ENCODE assay signal across 7 cellular contexts in the genomic region with DNA sequence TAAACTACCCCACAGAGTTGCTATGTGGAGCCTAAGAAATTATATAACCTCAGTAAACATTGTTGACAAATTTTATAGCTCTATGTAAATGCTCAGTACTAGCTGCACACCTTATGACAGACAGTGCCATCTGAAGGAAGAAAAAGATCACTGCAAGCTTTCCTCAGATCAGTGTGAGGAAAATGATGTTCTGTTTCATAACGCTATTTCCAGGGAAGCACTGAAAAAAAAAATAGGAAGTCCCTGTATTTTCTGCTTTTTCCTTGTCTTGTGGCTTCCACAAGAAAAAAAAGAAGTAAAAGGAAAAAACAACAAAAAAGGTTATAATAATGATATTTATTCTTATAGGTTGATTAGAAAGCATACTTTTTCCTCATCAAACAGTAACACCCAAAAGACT. TPM values are rescaled to one million over a fixed set of nuclear protein-coding genes. Genes with fewer than 3 reads are reported as not detected.
DNase-seq lines count a peak whose midpoint lies in the region; ATAC-seq and TF ChIP-seq lines count a peak whose summit lies in the region.

No MANE protein-coding gene starts in this region.

- no peaks in the 10 kb centered on the region for H3K23me2 ChIP-seq in H9 (ENCODE audit: insufficient read length, low read depth, low read length, poor library complexity, severe bottlenecking)

- peak; percentile 73 for TF ChIP-seq CTCF in GM10248 (IDR thresholded peaks at IDR 0.05; ENCODE audit: control extremely low read depth, extremely low read depth, low read depth, missing control alignments)
- TF ChIP-seq CTCF in H9 (conservative IDR thresholded peaks at IDR 0.05) = peak; percentile 53
- TF ChIP-seq CTCF in activated B cell treated with CpG ODN at 0.5 μM for 24 hours (IDR thresholded peaks at IDR 0.05) = no peak
- peak; percentile 68 for TF ChIP-seq CTCF in left ventricle myocardium inferior (IDR thresholded peaks at IDR 0.05; ENCODE audit: borderline replicate concordance)
- TF ChIP-seq CTCF in transverse colon (IDR thresholded peaks at IDR 0.05) = peak; percentile 47 to 64 (median 57)

- no peak overlapping the region for H2BK15ac ChIP-seq in H9 (ENCODE audit: low read depth, low read length)

- H3K4ac ChIP-seq in H9 (ENCODE audit: low read depth, low read length) = no peak overlapping the region

- no peak overlapping the region for H3K4me2 ChIP-seq in H9 (ENCODE audit: insufficient read depth, insufficient read length, low read length)

- H3K23ac ChIP-seq in H9 (ENCODE audit: insufficient read length, low read depth, low read length) = no peak overlapping the region

- no peak overlapping the region for H2AK5ac ChIP-seq in H9 (ENCODE audit: insufficient read length, low read length)

- CTCF ChIA-PET in GM10248 (lab: Yijun Ruan, JAX) = interaction anchor here (0.7 to 7.8 kb wide), 37 partner anchors 10 to 427 kb away, joined by 3 to 95 read pairs (median 5); partner anchors contain the start of gene B3GALNT2
- CTCF ChIA-PET in activated B cell treated with CpG ODN at 0.5 μM for 24 hours (lab: Charles Lee) = interaction anchor here (0.7 to 4.5 kb wide), 17 partner anchors 10 to 129 kb away, joined by 3 to 62 read pairs (median 5); partner anchors contain the start of gene LYST

- POLR2A ChIA-PET in GM10248 (lab: Yijun Ruan, JAX) (no interaction called here), activated B cell treated with CpG ODN at 0.5 μM for 24 hours (lab: Charles Lee) (interaction anchor here (0.7 to 4.5 kb wide), 8 partner anchors 9 to 128 kb away, joined by 3 to 39 read pairs (median 10); partner anchors contain the start of gene LYST)

- H4K5ac ChIP-seq in H9 (ENCODE audit: insufficient read length, low read depth, low read length) = no peak overlapping the region

- H3K18ac ChIP-seq in H9 (ENCODE audit: insufficient read length, low read depth, low read length) = no peak overlapping the region

- no peak overlapping the region for H4K8ac ChIP-seq in H9 (replicated peaks; ENCODE audit: insufficient read length, low read depth, low read length)

- no peak for TF ChIP-seq EP300 in transverse colon (IDR thresholded peaks at IDR 0.05; ENCODE audit: low read depth)

- no peak overlapping the region for H3K9ac ChIP-seq in H9 (ENCODE audit: extremely low read depth, insufficient read length, low read length)

- H3K9me3 ChIP-seq in H9 (ENCODE audit: control insufficient read depth, low read depth, low read length) = no peaks in the 10 kb centered on the region
- H3K9me3 ChIP-seq in left ventricle myocardium inferior (replicated peaks) = peaks cover 13% of the 10 kb centered on the region
- H3K9me3 ChIP-seq in transverse colon = no peaks in the 10 kb centered on the region

- H3K79me1 ChIP-seq in H9 (ENCODE audit: insufficient read depth, low read depth, low read length, poor library complexity, severe bottlenecking) = no peaks in the 10 kb centered on the region

- ATAC-seq in activated B cell treated with CpG ODN at 0.5 μM for 24 hours (ENCODE audit: low read depth) = peak; percentile 60
- no peak for ATAC-seq in GM19324 (IDR thresholded peaks at IDR 0.05; ENCODE audit: low FRiP score, unreplicated experiment)

- H2BK20ac ChIP-seq in H9 (ENCODE audit: low read depth, low read length, poor library complexity, severe bottlenecking) = no peak overlapping the region

- H3K27ac ChIP-seq in H9 (ENCODE audit: insufficient read length, low read depth, low read length) (no peak overlapping the region), left ventricle myocardium inferior (replicated peaks) (peak overlapping the region; percentile 9), transverse colon (no peak overlapping the region)

- H3T11ph ChIP-seq in H9 (ENCODE audit: low read length) = no peak overlapping the region

- no peak overlapping the region for H2AFZ ChIP-seq in H9 (ENCODE audit: low read length)

- WGBS in H9 (ENCODE audit: extremely low coverage, insufficient read length, low lambda C conversion rate) = no CpG with 5 or more reads among the region's 1 CpG
- 6 to 33% methylated on average over 1 of the region's 1 CpG for WGBS in transverse colon (ENCODE audit: low coverage in 1 of 2), 2 donors

- no peak for TF ChIP-seq POLR2A in transverse colon (IDR thresholded peaks at IDR 0.05)

- H3K4me1 ChIP-seq in H9 (ENCODE audit: insufficient read depth, low read length) = no peaks in the 10 kb centered on the region
- peaks cover 48% of the 10 kb centered on the region for H3K4me1 ChIP-seq in left ventricle myocardium inferior
- peaks cover 0 to 27% (median 15%) of the 10 kb centered on the region in 4 donors for H3K4me1 ChIP-seq in transverse colon

- peaks cover 0 to 6% (median 0%) of the 10 kb centered on the region in 3 experiments; a peak in 1 of 7 replicates for H3K36me3 Mint-ChIP-seq in H9 (ENCODE audit: insufficient read depth in 1 of 3, low read depth in 3 of 3)
- peaks cover 24% of the 10 kb centered on the region for H3K36me3 Mint-ChIP-seq in activated B cell treated with CpG ODN at 0.5 μM for 24 hours (ENCODE audit: low read depth)

- H3K27ac Mint-ChIP-seq in H9 (no peak overlapping the region), activated B cell treated with CpG ODN at 0.5 μM for 24 hours (peak overlapping the region; percentile 62)

- H3K27me3 ChIP-seq in H9 (ENCODE audit: insufficient read depth, low read length) (no peaks in the 10 kb centered on the region), left ventricle myocardium inferior (ENCODE audit: low read depth) (no peaks in the 10 kb centered on the region), transverse colon (no peaks in the 10 kb centered on the region)

- H4K20me1 ChIP-seq in H9 (ENCODE audit: control insufficient read depth, insufficient read depth, insufficient read length) = no peaks in the 10 kb centered on the region

- no peaks in the 10 kb centered on the region for H3K36me3 ChIP-seq in left ventricle myocardium inferior
- no peaks in the 10 kb centered on the region for H3K36me3 ChIP-seq in transverse colon

- H3K9me3 Mint-ChIP-seq in H9 = no peaks in the 10 kb centered on the region; a peak in 1 of 5 replicates
- H3K9me3 Mint-ChIP-seq in activated B cell treated with CpG ODN at 0.5 μM for 24 hours = peaks cover 11% of the 10 kb centered on the region

- no peak overlapping the region for H2BK5ac ChIP-seq in H9 (ENCODE audit: insufficient read length, low read length)

- in situ Hi-C loops in transverse colon (cut with MboI; ENCODE audit: low pct_ligation_motif_present in 1 of 4, low pct_unique_long_range_greater_than_20kb in 1 of 4, low sequenced_read_pairs in 3 of 4) = no loop called here

- DNase-seq in GM10248 (ENCODE audit: extremely low spot score) (peak; percentile 34), H9 (no peak), NCI-H146 treated with DMSO at 0.1 percent for 48 hours (lab: John Stamatoyannopoulos, UW; ENCODE audit: unreplicated experiment) (peak; percentile 6), activated B cell treated with CpG ODN at 0.5 μM for 24 hours (no peak), left ventricle myocardium inferior (no peak), transverse colon (no peak)

- H3K4me1 Mint-ChIP-seq in H9 = peaks cover 0 to 14% of the 10 kb centered on the region in 2 experiments
- H3K4me1 Mint-ChIP-seq in activated B cell treated with CpG ODN at 0.5 μM for 24 hours = peaks cover 85% of the 10 kb centered on the region

- no peak overlapping the region for H4K91ac ChIP-seq in H9 (ENCODE audit: insufficient read length, low read depth, low read length)

- H3K4me3 ChIP-seq in left ventricle myocardium inferior (no peak overlapping the region), transverse colon (no peak overlapping the region)

- no peak overlapping the region for H3K56ac ChIP-seq in H9 (ENCODE audit: insufficient read length, low read depth, low read length)

- no peaks in the 10 kb centered on the region for H3K79me2 ChIP-seq in H9 (ENCODE audit: insufficient read depth, low read length)

- H2BK12ac ChIP-seq in H9 (ENCODE audit: insufficient read length, low read depth, low read length) = no peak overlapping the region

- intact Hi-C loops in activated B cell treated with CpG ODN at 0.5 μM for 24 hours (cut with micrococcal nuclease) = loop anchor here (1.0 to 5.0 kb wide), 3 partner anchors 60 to 341 kb away; partner anchors contain the start of gene B3GALNT2
- intact Hi-C loops in left ventricle myocardium inferior (cut with micrococcal nuclease) = no loop called here
- intact Hi-C loops in transverse colon (cut with DNase I; ENCODE audit: low total_unique reads) = no loop called here

- H3K27me3 Mint-ChIP-seq in H9 (ENCODE audit: low read depth) (no peaks in the 10 kb centered on the region; the same call in none of the 2 replicates), activated B cell treated with CpG ODN at 0.5 μM for 24 hours (no peaks in the 10 kb centered on the region)

- no peak overlapping the region for H2BK120ac ChIP-seq in H9 (ENCODE audit: low read depth, low read length, poor library complexity, severe bottlenecking)

- no peak overlapping the region for H3K4me3 Mint-ChIP-seq in H9
- no peak overlapping the region for H3K4me3 Mint-ChIP-seq in activated B cell treated with CpG ODN at 0.5 μM for 24 hours

- H3K14ac ChIP-seq in H9 (ENCODE audit: insufficient read depth, low read length) = no peak overlapping the region

RNA-seq across cellular contexts. Expression of gene LYST, which starts 23.2 kb away (rescaled TPM):
- total RNA-seq in H9 (2021) (0.13 and 0.57 TPM in 2 replicates), activated B cell treated with CpG ODN at 0.5 μM for 24 hours (76.0 and 90.2 TPM in 2 replicates), left ventricle myocardium inferior (10.3 TPM), transverse colon (10 to 100 TPM; 22.8 to 46.7 (median 32.1) TPM)

Comparison
In these comparisons a context has a peak if more than half of its experiments do, and no peak if none do; other contexts are left out.
1. DNase-seq: peak in GM10248 (single experiment) and NCI-H146 treated with DMSO at 0.1 percent for 48 hours (single experiment); none in H9 (single experiment), activated B cell treated with CpG ODN at 0.5 μM for 24 hours (single experiment), left ventricle myocardium inferior (single experiment) and transverse colon (single experiment).